ENCODE assay signal across 8 cellular contexts in the genomic region with DNA sequence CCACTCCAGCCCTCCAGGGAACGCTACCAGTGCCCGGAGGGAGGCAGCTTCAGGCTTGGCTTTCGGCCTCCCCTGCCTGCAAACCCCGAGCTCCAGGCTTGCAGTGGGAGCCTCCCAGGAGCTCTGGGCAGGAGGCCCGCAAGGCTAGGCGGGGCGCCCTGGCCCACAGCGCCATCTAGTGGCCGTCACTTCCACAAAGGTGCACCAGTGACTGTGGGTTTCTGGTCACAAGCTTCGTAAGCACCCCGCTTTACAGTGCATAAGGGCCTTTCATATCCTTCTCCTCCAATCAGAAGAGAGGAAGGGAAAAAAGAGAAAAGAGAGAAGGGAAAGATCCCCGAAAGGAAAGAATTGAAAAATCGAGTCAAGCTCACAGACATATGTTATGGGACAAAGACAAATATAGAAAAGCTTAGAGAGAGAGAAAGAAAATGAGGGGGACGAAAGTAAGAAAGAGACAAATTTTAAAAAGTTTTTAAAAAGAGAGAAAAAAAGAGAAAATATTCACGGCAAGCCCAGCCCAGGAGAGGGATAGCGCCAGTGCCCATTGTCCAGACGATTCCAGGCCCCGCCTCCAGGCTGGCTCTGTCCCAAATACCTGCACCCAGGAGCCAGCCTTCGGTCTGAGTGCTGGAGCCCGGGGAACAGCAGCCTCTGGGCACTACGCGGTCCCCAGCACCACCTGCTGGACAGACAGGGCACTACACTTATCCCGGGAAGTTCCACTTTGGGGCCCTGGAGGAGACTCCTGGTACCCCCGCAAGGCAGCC.
A peak's percentile ranks its signal among the peaks of the same experiment; 100 is the strongest.
DNase-seq lines count a peak whose midpoint lies in the region; ATAC-seq and TF ChIP-seq lines count a peak whose summit lies in the region.

No MANE protein-coding gene starts in this region.

- H3K4me3 ChIP-seq in AG09309 (ENCODE audit: control insufficient read depth, low read depth, low read length) (peak overlapping the region; percentile 20), right atrium auricular region (peak overlapping the region in 1 of 2 donors; percentile 12)

- H3K27ac Mint-ChIP-seq in T-helper 17 cell (peak overlapping the region; percentile 94), progenitor cell of endocrine pancreas (peak overlapping the region; percentile 85)

- no peaks in the 10 kb centered on the region for H3K9me3 Mint-ChIP-seq in progenitor cell of endocrine pancreas (ENCODE audit: low read depth)

- no peaks in the 10 kb centered on the region for H3K36me3 ChIP-seq in right atrium auricular region

- H3K27ac ChIP-seq in right atrium auricular region = no peak overlapping the region

- H3K36me3 Mint-ChIP-seq in T-helper 17 cell (ENCODE audit: low read depth) = no peaks in the 10 kb centered on the region
- H3K36me3 Mint-ChIP-seq in progenitor cell of endocrine pancreas (ENCODE audit: insufficient read depth) = no peaks in the 10 kb centered on the region

- no peaks in the 10 kb centered on the region for H3K27me3 Mint-ChIP-seq in T-helper 17 cell
- peaks cover 2% of the 10 kb centered on the region for H3K27me3 Mint-ChIP-seq in progenitor cell of endocrine pancreas

- H3K4me1 Mint-ChIP-seq in T-helper 17 cell (peaks cover 22% of the 10 kb centered on the region), progenitor cell of endocrine pancreas (ENCODE audit: low read depth) (peaks cover 3% of the 10 kb centered on the region)

- H3K4me3 Mint-ChIP-seq in T-helper 17 cell (peak overlapping the region; percentile 84), progenitor cell of endocrine pancreas (ENCODE audit: low read depth) (peak overlapping the region; percentile 68)

- H3K4me1 ChIP-seq in right atrium auricular region = peaks cover 0 to 19% of the 10 kb centered on the region in 2 donors

- TF ChIP-seq CTCF in AG09309 (IDR thresholded peaks at IDR 0.05; ENCODE audit: control insufficient read depth, insufficient read depth, low read depth, low read length, missing control alignments) (peak; percentile 98), right atrium auricular region (IDR thresholded peaks at IDR 0.05) (peak; percentile 67 to 79), progenitor cell of endocrine pancreas (IDR thresholded peaks at IDR 0.05; ENCODE audit: unreplicated experiment) (peak; percentile 77)

- H3K27me3 ChIP-seq in right atrium auricular region = no peaks in the 10 kb centered on the region

- H3K9me3 ChIP-seq in T-helper 17 cell (ENCODE audit: control insufficient read depth, low read length, poor library complexity, severe bottlenecking) = no peaks in the 10 kb centered on the region
- H3K9me3 ChIP-seq in right atrium auricular region = no peaks in the 10 kb centered on the region

- DNase-seq in AG09309 (ENCODE audit: low read depth) = no peak
- peak; percentile 58 for DNase-seq in NCI-H146 treated with DMSO at 0.1 percent for 48 hours (lab: John Stamatoyannopoulos, UW; ENCODE audit: unreplicated experiment)
- DNase-seq in T-helper 17 cell = peak; percentile 56 to 67 (median 58)
- peak in 55 of 56 donors; percentile 11 to 90 (median 62) for DNase-seq in amygdala (lab: John Stamatoyannopoulos, UW)
- peak; percentile 83 for DNase-seq in right atrium auricular region (ENCODE audit: low spot score)
- peak; percentile 94 for DNase-seq in progenitor cell of endocrine pancreas (ENCODE audit: low spot score, unreplicated experiment)
- peak; percentile 91 for DNase-seq in ureter (ENCODE audit: low spot score)

- peak; percentile 75 for ATAC-seq in GM19351 (IDR thresholded peaks at IDR 0.05; ENCODE audit: unreplicated experiment)
- peak; percentile 80 for ATAC-seq in T-helper 17 cell
